Comparison of ENCODE assay signal across 18 cellular contexts in genomic region chr1:234431255-234431654, GRCh38. TPM values are rescaled to one million over a fixed set of nuclear protein-coding genes. Genes with fewer than 3 reads are reported as not detected.
DNase-seq lines count a peak whose midpoint lies in the region; ATAC-seq, FAIRE-seq and TF ChIP-seq lines count a peak whose summit lies in the region.
"Had no signal": no experiment of that assay in that cellular context is flagged by ENCODE, and none has a peak within 500 bp of the region (broad histone marks: within the 10 kb centered on the region; RNA-seq: fewer than 3 reads in every experiment).

No MANE protein-coding gene starts in this region.

- H3K4me2 ChIP-seq in GM12878 (ENCODE audit: control insufficient read depth, insufficient read depth): no peak overlapping the region
- peak overlapping the region; percentile 59 for H3K4me2 ChIP-seq in endothelial cell of umbilical vein (ENCODE audit: insufficient read depth, low read length)

- in situ Hi-C loops in GM12878 (cut with MboI): no loop called here

- H3K27me3 ChIP-seq in GM12878 (replicated peaks in 1 of 2; ENCODE audit: control insufficient read depth in 2 of 2, insufficient read depth in 2 of 2, low read length in 1 of 2) (no peaks in the 10 kb centered on the region), endothelial cell of umbilical vein (ENCODE audit: control insufficient read depth in 2 of 2, insufficient read depth in 2 of 2, low read length in 2 of 2) (no peaks in the 10 kb centered on the region), small intestine (ENCODE audit: control insufficient read depth in 2 of 2, insufficient read depth in 2 of 2, low read length in 2 of 2) (no peaks in the 10 kb centered on the region)

- no peak for TF ChIP-seq CTCF in GM12878 (IDR thresholded peaks at IDR 0.05 in 2 of 3, conservative IDR thresholded peaks at IDR 0.05 in 1 of 3; ENCODE audit: control insufficient read depth in 2 of 3, extremely low read depth in 1 of 3, insufficient read depth in 1 of 3, low read depth in 3 of 3, low read length in 3 of 3)
- TF ChIP-seq CTCF in endothelial cell of umbilical vein (IDR thresholded peaks at IDR 0.05; ENCODE audit: extremely low read depth in 1 of 2, insufficient read depth in 1 of 2, low read depth in 1 of 2, low read length in 2 of 2): no peak

- H3K27ac ChIP-seq in GM12878 (ENCODE audit: control insufficient read depth, insufficient read depth): no peak overlapping the region
- H3K27ac ChIP-seq in endothelial cell of umbilical vein (ENCODE audit: insufficient read depth, low read depth, low read length): no peak overlapping the region
- no peak overlapping the region for H3K27ac ChIP-seq in small intestine (ENCODE audit: low read depth in 1 of 2, low read length in 1 of 2)
- H3K27ac ChIP-seq: C4-2B had no signal

- peaks cover 5 to 36% of the 10 kb centered on the region in 2 experiments for H3K36me3 ChIP-seq in GM12878 (ENCODE audit: control insufficient read depth in 2 of 2, insufficient read depth in 2 of 2, low read length in 1 of 2)
- no peaks in the 10 kb centered on the region for H3K36me3 ChIP-seq in endothelial cell of umbilical vein (ENCODE audit: control insufficient read depth in 2 of 2, extremely low read depth in 1 of 2, insufficient read depth in 2 of 2, low read length in 2 of 2)
- H3K36me3 ChIP-seq in small intestine (ENCODE audit: control insufficient read depth in 2 of 2, insufficient read depth in 2 of 2, low read length in 2 of 2): peaks cover 13 to 14% of the 10 kb centered on the region in 2 donors

- no peaks in the 10 kb centered on the region for H3K79me2 ChIP-seq in GM12878 (ENCODE audit: control insufficient read depth, insufficient read depth, low read length)
- H3K79me2 ChIP-seq in endothelial cell of umbilical vein (ENCODE audit: control insufficient read depth, insufficient read depth, low read length): no peaks in the 10 kb centered on the region

- peak; percentile 66 for FAIRE-seq in TTC549 (lab: Jason Lieb, UNC)
- FAIRE-seq in GM12878 (lab: Jason Lieb, UNC): peak; percentile 59
- no peak for FAIRE-seq in endothelial cell of umbilical vein (lab: Jason Lieb, UNC)
- peak; percentile 39 for FAIRE-seq in small intestine (lab: Jason Lieb, UNC)
- FAIRE-seq: A204.1, HepG2 had no signal

- H4K20me1 ChIP-seq in GM12878 (ENCODE audit: control insufficient read depth, insufficient read depth): no peaks in the 10 kb centered on the region
- no peaks in the 10 kb centered on the region for H4K20me1 ChIP-seq in endothelial cell of umbilical vein (replicated peaks; ENCODE audit: control insufficient read depth, extremely low read depth, insufficient read depth, low read length)

- DNase-seq in GM12878 (ENCODE audit: low read depth, low spot score) (no peak), endothelial cell of umbilical vein (ENCODE audit: low read depth, low spot score) (peak; percentile 31), small intestine (no peak), NCI-H2196 (lab: John Stamatoyannopoulos, UW; ENCODE audit: unreplicated experiment) (no peak), AG20443 (ENCODE audit: low spot score) (no peak)
- DNase-seq: ACHN; AML-193; Caco-2; CD4-positive, alpha-beta T cell; DMS79 treated with DMSO at 0.1 percent for 48 hours; GF-D8; GOT3; H9 had no signal

- SMC1A ChIA-PET in GM12878 (lab: Charles Lee; ENCODE audit: uncharacterized antibody, unreplicated experiment): interaction anchor here (0.6 kb wide), 1 partner anchor 29 kb away, joined by 3 read pairs; no protein-coding TSS in a partner anchor

- POLR2A ChIA-PET in GM12878 (lab: Charles Lee) (no interaction called here), endothelial cell of umbilical vein (lab: Charles Lee) (no interaction called here)

- TF ChIP-seq RAD21 in GM12878 (IDR thresholded peaks at IDR 0.05; ENCODE audit: insufficient read depth, low read depth, low read length): no peak

- BruUV-seq in GM12878 (replicated peaks; lab: Mats Ljungman, UMichigan) (no TSS peak), endothelial cell of umbilical vein (replicated peaks; lab: Mats Ljungman, UMichigan) (no TSS peak)

- no peaks in the 10 kb centered on the region for H3K9me1 ChIP-seq in endothelial cell of umbilical vein (replicated peaks; ENCODE audit: control insufficient read depth, extremely low read depth, insufficient read depth, low read length)

- RAD21 ChIA-PET in GM12878 (lab: Charles Lee; ENCODE audit: unreplicated experiment): no interaction called here

- TF ChIP-seq EP300 in GM12878 (IDR thresholded peaks at IDR 0.05; ENCODE audit: borderline replicate concordance in 1 of 2, control insufficient read depth in 1 of 2, low read depth in 2 of 2, low read length in 2 of 2): no peak

- CTCF ChIA-PET in GM12878 (lab: Yijun Ruan, JAX): no interaction called here
- CTCF ChIA-PET in endothelial cell of umbilical vein (lab: Charles Lee): interaction anchor here (1.0 kb wide), 1 partner anchor 23 kb away, joined by 4 read pairs; no protein-coding TSS in a partner anchor

- H3K4me3 ChIP-seq in GM12878 (no peak overlapping the region), endothelial cell of umbilical vein (replicated peaks in 1 of 3; ENCODE audit: insufficient read depth in 1 of 3, low read depth in 1 of 3, low read length in 3 of 3) (no peak overlapping the region), small intestine (ENCODE audit: low read depth in 1 of 2, low read length in 2 of 2) (no peak overlapping the region)

- WGBS in GM12878 (ENCODE audit: insufficient coverage, insufficient replicate concordance, low lambda C conversion rate, missing lambda C conversion rate): 89% methylated on average over 4 of the region's 4 CpGs
- WGBS in small intestine, 3 donors: 87 to 95% (median 89%) methylated on average over 4 of the region's 4 CpGs

- H3K9me3 ChIP-seq in GM12878 (replicated peaks; ENCODE audit: control insufficient read depth, insufficient read depth, low read length) (no peaks in the 10 kb centered on the region), endothelial cell of umbilical vein (replicated peaks; ENCODE audit: control insufficient read depth, insufficient read depth, low read length) (no peaks in the 10 kb centered on the region), small intestine (ENCODE audit: control insufficient read depth, low read depth) (no peaks in the 10 kb centered on the region)
- H3K9me3 ChIP-seq: Caco-2 had no signal

- TF ChIP-seq POLR2A in GM12878 (IDR thresholded peaks at IDR 0.05; ENCODE audit: low read depth, low read length) (no peak), endothelial cell of umbilical vein (IDR thresholded peaks at IDR 0.05; ENCODE audit: low read depth, low read length) (no peak)

- no peak for ATAC-seq in GM12878
- ATAC-seq in activated CD4-positive, CD25-positive, alpha-beta regulatory T cell treated with anti-CD3 and anti-CD28 coated beads, Interleukin-2, amount 50 U/mL, for 24 hours: no peak
- ATAC-seq: HepG2 had no signal

- dilution Hi-C loops in endothelial cell of umbilical vein (cut with MboI; ENCODE audit: extremely low pct_ligation_motif_present, low sequenced_read_pairs): no loop called here

- intact Hi-C loops in GM12878 (cut with micrococcal nuclease; ENCODE audit: unreplicated experiment) (no loop called here), endothelial cell of umbilical vein (cut with micrococcal nuclease) (no loop called here)

- H2AFZ ChIP-seq in GM12878 (ENCODE audit: control insufficient read depth, low read depth, low read length) (no peak overlapping the region), endothelial cell of umbilical vein (ENCODE audit: low read depth, low read length) (no peak overlapping the region)

- H3K9ac ChIP-seq in GM12878 (ENCODE audit: control insufficient read depth, insufficient read depth, low read length) (no peak overlapping the region), endothelial cell of umbilical vein (replicated peaks; ENCODE audit: extremely low read depth, insufficient read depth, low read length) (no peak overlapping the region)

- H3K4me1 ChIP-seq in GM12878 (ENCODE audit: control insufficient read depth, insufficient read depth, low read length) (peaks cover 7% of the 10 kb centered on the region), endothelial cell of umbilical vein (ENCODE audit: control insufficient read depth, extremely low read depth, insufficient read depth, low read length) (peaks cover 19% of the 10 kb centered on the region), small intestine (ENCODE audit: control insufficient read depth in 2 of 2, insufficient read depth in 1 of 2, low read depth in 1 of 2, low read length in 1 of 2) (no peaks in the 10 kb centered on the region)
- H3K4me1 ChIP-seq: Caco-2 had no signal

RNA-seq across cellular contexts. Expression of gene TARBP1, which starts 47.7 kb away (rescaled TPM):
- 201 and 211 TPM in 2 replicates for total RNA-seq in GM12878 (2013; cell fraction: nucleolus; rRNA removed)
- total RNA-seq in GM12878 (2014; rRNA removed) (36.8 and 50.2 TPM in 2 replicates), GM12878 (2014; rRNA removed; fragmentation: Illumina TruSeq; extraction: Trizol) (43.0 and 49.0 TPM in 2 replicates), GM12878 (2021) (31.2 and 33.8 TPM in 2 replicates), endothelial cell of umbilical vein (21.0 and 23.4 TPM in 2 replicates)
- polyA plus RNA-seq in GM12878 (2011; ENCODE audit: low read depth): 39.2 TPM
- polyA plus RNA-seq in GM12878 (2011; rRNA removed) (94.4 and 113 TPM in 2 replicates), GM12878 (2014; fragmentation: Illumina TruSeq; extraction: Trizol) (50.1 and 68.9 TPM in 2 replicates), GM12878 (2014; fragmentation: Nextera tagmentation; extraction: Ambion mirVana) (10 to 100 TPM; 22.0 to 26.2 TPM), GM12878 (2014; rRNA removed) (58.0 and 67.1 TPM in 2 replicates), GM12878 (2016; fragmentation: Nextera tagmentation; extraction: Ambion mirVana) (10 to 100 TPM; 10.8 to 17.9 TPM), endothelial cell of umbilical vein (17.3 and 20.4 TPM in 2 replicates), small intestine (10 to 100 TPM in 2 of 3 donors, 1 to 10 TPM in 1; 8.1 to 23.2 (median 15.7) TPM)
- 36.8 and 38.2 TPM in 2 replicates for polyA plus RNA-seq in GM12878 (2011; cell fraction: cytosol; rRNA removed)
- polyA plus RNA-seq in GM12878 (2011; cell fraction: nucleus; rRNA removed): 192 and 194 TPM in 2 replicates
- polyA plus RNA-seq in GM12878 (2012): 32.4 and 44.6 TPM in 2 replicates
- 33.6 and 34.2 TPM in 2 replicates for polyA minus RNA-seq in GM12878 (2011; rRNA and poly(A)+ RNA removed)
- 9.8 and 11.7 TPM in 2 replicates for polyA minus RNA-seq in GM12878 (2011; cell fraction: cytosol; rRNA and poly(A)+ RNA removed)
- polyA minus RNA-seq in GM12878 (2011; cell fraction: nucleus; rRNA and poly(A)+ RNA removed): 29.8 and 33.2 TPM in 2 replicates
- polyA plus RNA-seq in endothelial cell of umbilical vein (2011; cell fraction: cytosol; rRNA removed): 13.1 and 14.5 TPM in 2 replicates
- 110 and 116 TPM in 2 replicates for polyA plus RNA-seq in endothelial cell of umbilical vein (2011; cell fraction: nucleus; rRNA removed)
- 17.4 and 18.0 TPM in 2 replicates for polyA plus RNA-seq in endothelial cell of umbilical vein (2012)
- polyA minus RNA-seq in endothelial cell of umbilical vein: 21.2 and 27.0 TPM in 2 replicates
- polyA minus RNA-seq in endothelial cell of umbilical vein (2011; cell fraction: cytosol; rRNA and poly(A)+ RNA removed): 14.7 TPM
- polyA minus RNA-seq in endothelial cell of umbilical vein (2011; cell fraction: nucleus; rRNA and poly(A)+ RNA removed): 22.8 and 30.0 TPM in 2 replicates

RNA-seq across cellular contexts. Expression of gene COA6, which starts 58.0 kb away (rescaled TPM):
- 10.9 and 11.8 TPM in 2 replicates for total RNA-seq in GM12878 (2013; cell fraction: nucleolus; rRNA removed)
- total RNA-seq in GM12878 (2014; rRNA removed) (53.7 and 56.0 TPM in 2 replicates), GM12878 (2014; rRNA removed; fragmentation: Illumina TruSeq; extraction: Trizol) (66.8 and 71.2 TPM in 2 replicates), GM12878 (2021) (53.3 and 57.4 TPM in 2 replicates), endothelial cell of umbilical vein (34.2 and 42.7 TPM in 2 replicates)
- polyA plus RNA-seq in GM12878 (2011; ENCODE audit: low read depth): 42.5 TPM
- polyA plus RNA-seq in GM12878 (2011; rRNA removed) (54.1 and 98.8 TPM in 2 replicates), GM12878 (2014; fragmentation: Illumina TruSeq; extraction: Trizol) (47.7 and 49.9 TPM in 2 replicates), GM12878 (2014; fragmentation: Nextera tagmentation; extraction: Ambion mirVana) (100 to 1,000 TPM; 117 to 145 TPM), GM12878 (2014; rRNA removed) (71.7 and 79.7 TPM in 2 replicates), GM12878 (2016; fragmentation: Nextera tagmentation; extraction: Ambion mirVana) (100 to 1,000 TPM; 173 to 178 TPM), endothelial cell of umbilical vein (15.7 and 22.2 TPM in 2 replicates), small intestine (100 to 1,000 TPM in 1 of 3 donors, 10 to 100 TPM in 2; 88.7 to 154 (median 88.9) TPM)
- polyA plus RNA-seq in GM12878 (2011; cell fraction: cytosol; rRNA removed): 33.1 and 42.0 TPM in 2 replicates
- 19.5 and 22.6 TPM in 2 replicates for polyA plus RNA-seq in GM12878 (2011; cell fraction: nucleus; rRNA removed)
- polyA plus RNA-seq in GM12878 (2012): 61.8 and 73.7 TPM in 2 replicates
- polyA minus RNA-seq in GM12878 (2011; rRNA and poly(A)+ RNA removed): 6.0 and 8.9 TPM in 2 replicates
- 9.0 and 9.4 TPM in 2 replicates for polyA minus RNA-seq in GM12878 (2011; cell fraction: cytosol; rRNA and poly(A)+ RNA removed)
- polyA minus RNA-seq in GM12878 (2011; cell fraction: nucleus; rRNA and poly(A)+ RNA removed): 11.4 and 15.4 TPM in 2 replicates
- 23.1 and 24.0 TPM in 2 replicates for polyA plus RNA-seq in endothelial cell of umbilical vein (2011; cell fraction: cytosol; rRNA removed)
- polyA plus RNA-seq in endothelial cell of umbilical vein (2011; cell fraction: nucleus; rRNA removed): 8.5 and 9.3 TPM in 2 replicates
- polyA plus RNA-seq in endothelial cell of umbilical vein (2012): 39.8 and 49.0 TPM in 2 replicates
- polyA minus RNA-seq in endothelial cell of umbilical vein: 7.2 and 7.9 TPM in 2 replicates
- polyA minus RNA-seq in endothelial cell of umbilical vein (2011; cell fraction: cytosol; rRNA and poly(A)+ RNA removed): 33.0 TPM
- 3.3 and 5.6 TPM in 2 replicates for polyA minus RNA-seq in endothelial cell of umbilical vein (2011; cell fraction: nucleus; rRNA and poly(A)+ RNA removed)
